Comparison of ENCODE assay signal across 1 cellular context in the genomic region with DNA sequence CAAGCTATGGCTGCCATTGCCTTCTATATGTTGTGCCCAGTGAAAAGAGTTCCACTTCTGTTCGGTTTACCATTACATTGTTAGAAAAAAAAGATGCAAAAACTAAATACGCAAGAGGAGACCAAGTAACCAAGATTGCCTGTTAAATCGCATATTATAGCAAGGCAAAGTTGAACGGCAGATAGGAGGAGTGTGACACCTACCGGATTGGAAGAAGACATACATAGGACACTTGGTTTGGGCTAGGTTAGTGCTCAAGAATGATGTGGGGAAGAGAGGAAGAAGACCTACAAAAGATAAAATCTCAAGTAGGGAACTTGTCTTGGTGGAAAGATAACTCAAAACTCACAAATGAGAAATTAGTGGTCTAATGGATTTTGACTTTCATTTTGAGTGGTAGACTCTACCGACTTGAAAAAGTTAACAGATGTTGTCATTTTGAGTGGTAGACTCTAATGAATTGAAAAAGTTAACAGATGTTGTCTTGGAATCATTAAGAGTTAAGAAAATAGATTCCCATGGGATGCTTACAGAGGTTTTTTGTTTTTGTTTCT.
TF ChIP-seq lines count a peak whose summit lies in the region.

No MANE protein-coding gene starts in this region.

TF ChIP-seq in GM23338, 12 proteins besides CTCF, POLR2A, EP300 and RAD21 (continued from another document):
- TF ChIP-seq, protein P1, sequence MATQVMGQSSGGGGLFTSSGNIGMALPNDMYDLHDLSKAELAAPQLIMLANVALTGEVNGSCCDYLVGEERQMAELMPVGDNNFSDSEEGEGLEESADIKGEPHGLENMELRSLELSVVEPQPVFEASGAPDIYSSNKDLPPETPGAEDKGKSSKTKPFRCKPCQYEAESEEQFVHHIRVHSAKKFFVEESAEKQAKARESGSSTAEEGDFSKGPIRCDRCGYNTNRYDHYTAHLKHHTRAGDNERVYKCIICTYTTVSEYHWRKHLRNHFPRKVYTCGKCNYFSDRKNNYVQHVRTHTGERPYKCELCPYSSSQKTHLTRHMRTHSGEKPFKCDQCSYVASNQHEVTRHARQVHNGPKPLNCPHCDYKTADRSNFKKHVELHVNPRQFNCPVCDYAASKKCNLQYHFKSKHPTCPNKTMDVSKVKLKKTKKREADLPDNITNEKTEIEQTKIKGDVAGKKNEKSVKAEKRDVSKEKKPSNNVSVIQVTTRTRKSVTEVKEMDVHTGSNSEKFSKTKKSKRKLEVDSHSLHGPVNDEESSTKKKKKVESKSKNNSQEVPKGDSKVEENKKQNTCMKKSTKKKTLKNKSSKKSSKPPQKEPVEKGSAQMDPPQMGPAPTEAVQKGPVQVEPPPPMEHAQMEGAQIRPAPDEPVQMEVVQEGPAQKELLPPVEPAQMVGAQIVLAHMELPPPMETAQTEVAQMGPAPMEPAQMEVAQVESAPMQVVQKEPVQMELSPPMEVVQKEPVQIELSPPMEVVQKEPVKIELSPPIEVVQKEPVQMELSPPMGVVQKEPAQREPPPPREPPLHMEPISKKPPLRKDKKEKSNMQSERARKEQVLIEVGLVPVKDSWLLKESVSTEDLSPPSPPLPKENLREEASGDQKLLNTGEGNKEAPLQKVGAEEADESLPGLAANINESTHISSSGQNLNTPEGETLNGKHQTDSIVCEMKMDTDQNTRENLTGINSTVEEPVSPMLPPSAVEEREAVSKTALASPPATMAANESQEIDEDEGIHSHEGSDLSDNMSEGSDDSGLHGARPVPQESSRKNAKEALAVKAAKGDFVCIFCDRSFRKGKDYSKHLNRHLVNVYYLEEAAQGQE (IDR thresholded peaks at IDR 0.05; ENCODE audit: unreplicated experiment), result no peak
- TF ChIP-seq, protein P2, sequence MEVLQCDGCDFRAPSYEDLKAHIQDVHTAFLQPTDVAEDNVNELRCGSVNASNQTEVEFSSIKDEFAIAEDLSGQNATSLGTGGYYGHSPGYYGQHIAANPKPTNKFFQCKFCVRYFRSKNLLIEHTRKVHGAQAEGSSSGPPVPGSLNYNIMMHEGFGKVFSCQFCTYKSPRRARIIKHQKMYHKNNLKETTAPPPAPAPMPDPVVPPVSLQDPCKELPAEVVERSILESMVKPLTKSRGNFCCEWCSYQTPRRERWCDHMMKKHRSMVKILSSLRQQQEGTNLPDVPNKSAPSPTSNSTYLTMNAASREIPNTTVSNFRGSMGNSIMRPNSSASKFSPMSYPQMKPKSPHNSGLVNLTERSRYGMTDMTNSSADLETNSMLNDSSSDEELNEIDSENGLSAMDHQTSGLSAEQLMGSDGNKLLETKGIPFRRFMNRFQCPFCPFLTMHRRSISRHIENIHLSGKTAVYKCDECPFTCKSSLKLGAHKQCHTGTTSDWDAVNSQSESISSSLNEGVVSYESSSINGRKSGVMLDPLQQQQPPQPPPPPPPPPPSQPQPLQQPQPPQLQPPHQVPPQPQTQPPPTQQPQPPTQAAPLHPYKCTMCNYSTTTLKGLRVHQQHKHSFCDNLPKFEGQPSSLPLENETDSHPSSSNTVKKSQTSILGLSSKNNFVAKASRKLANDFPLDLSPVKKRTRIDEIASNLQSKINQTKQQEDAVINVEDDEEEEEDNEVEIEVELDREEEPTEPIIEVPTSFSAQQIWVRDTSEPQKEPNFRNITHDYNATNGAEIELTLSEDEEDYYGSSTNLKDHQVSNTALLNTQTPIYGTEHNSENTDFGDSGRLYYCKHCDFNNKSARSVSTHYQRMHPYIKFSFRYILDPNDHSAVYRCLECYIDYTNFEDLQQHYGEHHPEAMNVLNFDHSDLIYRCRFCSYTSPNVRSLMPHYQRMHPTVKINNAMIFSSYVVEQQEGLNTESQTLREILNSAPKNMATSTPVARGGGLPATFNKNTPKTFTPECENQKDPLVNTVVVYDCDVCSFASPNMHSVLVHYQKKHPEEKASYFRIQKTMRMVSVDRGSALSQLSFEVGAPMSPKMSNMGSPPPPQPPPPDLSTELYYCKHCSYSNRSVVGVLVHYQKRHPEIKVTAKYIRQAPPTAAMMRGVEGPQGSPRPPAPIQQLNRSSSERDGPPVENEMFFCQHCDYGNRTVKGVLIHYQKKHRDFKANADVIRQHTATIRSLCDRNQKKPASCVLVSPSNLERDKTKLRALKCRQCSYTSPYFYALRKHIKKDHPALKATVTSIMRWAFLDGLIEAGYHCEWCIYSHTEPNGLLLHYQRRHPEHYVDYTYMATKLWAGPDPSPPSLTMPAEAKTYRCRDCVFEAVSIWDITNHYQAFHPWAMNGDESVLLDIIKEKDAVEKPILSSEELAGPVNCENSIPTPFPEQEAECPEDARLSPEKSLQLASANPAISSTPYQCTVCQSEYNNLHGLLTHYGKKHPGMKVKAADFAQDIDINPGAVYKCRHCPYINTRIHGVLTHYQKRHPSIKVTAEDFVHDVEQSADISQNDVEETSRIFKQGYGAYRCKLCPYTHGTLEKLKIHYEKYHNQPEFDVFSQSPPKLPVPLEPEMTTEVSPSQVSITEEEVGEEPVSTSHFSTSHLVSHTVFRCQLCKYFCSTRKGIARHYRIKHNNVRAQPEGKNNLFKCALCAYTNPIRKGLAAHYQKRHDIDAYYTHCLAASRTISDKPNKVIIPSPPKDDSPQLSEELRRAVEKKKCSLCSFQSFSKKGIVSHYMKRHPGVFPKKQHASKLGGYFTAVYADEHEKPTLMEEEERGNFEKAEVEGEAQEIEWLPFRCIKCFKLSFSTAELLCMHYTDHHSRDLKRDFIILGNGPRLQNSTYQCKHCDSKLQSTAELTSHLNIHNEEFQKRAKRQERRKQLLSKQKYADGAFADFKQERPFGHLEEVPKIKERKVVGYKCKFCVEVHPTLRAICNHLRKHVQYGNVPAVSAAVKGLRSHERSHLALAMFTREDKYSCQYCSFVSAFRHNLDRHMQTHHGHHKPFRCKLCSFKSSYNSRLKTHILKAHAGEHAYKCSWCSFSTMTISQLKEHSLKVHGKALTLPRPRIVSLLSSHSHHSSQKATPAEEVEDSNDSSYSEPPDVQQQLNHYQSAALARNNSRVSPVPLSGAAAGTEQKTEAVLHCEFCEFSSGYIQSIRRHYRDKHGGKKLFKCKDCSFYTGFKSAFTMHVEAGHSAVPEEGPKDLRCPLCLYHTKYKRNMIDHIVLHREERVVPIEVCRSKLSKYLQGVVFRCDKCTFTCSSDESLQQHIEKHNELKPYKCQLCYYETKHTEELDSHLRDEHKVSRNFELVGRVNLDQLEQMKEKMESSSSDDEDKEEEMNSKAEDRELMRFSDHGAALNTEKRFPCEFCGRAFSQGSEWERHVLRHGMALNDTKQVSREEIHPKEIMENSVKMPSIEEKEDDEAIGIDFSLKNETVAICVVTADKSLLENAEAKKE (CRISPR knock-in tag; IDR thresholded peaks at IDR 0.05), result no peak
- no peak for TF ChIP-seq EZH2phosphoT487 (IDR thresholded peaks at IDR 0.05; ENCODE audit: unreplicated experiment)
- TF ChIP-seq, protein P3, sequence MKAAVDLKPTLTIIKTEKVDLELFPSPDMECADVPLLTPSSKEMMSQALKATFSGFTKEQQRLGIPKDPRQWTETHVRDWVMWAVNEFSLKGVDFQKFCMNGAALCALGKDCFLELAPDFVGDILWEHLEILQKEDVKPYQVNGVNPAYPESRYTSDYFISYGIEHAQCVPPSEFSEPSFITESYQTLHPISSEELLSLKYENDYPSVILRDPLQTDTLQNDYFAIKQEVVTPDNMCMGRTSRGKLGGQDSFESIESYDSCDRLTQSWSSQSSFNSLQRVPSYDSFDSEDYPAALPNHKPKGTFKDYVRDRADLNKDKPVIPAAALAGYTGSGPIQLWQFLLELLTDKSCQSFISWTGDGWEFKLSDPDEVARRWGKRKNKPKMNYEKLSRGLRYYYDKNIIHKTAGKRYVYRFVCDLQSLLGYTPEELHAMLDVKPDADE (IDR thresholded peaks at IDR 0.05), result no peak
